18 cellular contexts compared by ENCODE assay signal in the genomic region with DNA sequence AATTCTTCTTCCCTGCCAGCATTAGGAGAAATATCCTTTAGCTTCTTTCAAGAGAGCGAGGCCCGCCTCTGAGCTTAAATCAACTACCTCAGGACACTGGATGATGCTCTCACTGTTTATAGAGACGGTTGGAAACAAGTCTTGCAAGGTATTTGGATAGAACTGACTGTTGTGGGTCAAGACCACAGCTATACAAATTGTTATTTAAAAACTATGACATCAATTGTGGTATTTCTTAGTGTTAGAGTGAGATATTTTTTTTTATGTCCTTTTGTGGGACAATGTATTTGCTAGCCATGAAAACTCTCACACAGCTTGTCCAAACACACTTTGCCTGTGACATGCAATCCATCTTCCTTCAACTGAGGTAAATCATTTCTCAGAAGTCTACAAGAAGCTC.
"Had no signal": no experiment of that assay in that cellular context is flagged by ENCODE, and none has a peak within 500 bp of the region (broad histone marks: within the 10 kb centered on the region; RNA-seq: fewer than 3 reads in every experiment).

No MANE protein-coding gene starts in this region.

- H3K9me3 ChIP-seq: MG63 had no signal

- H3K27me3 ChIP-seq: MG63 had no signal

- DNase-seq: KBM-7, MG63, NCI-H1092 treated with DMSO at 0.1 percent for 48 hours, NCI-H1436, NCI-H187, NCI-H2029, NCI-H2081 treated with DMSO at 0.1 percent for 48 hours, NCI-H2171, NCI-H226, NCI-H446, NCI-H510A, NCI-H524 treated with DMSO at 0.1 percent for 48 hours, NCI-H69, NCI-H774, PC-3, SHP77 had no signal

- ATAC-seq: Panc1, PC-3, SK-N-SH treated with all-trans-retinoic acid at 6 μM for 48 hours had no signal

- H3K4me3 ChIP-seq: MG63 had no signal

- H3K36me3 ChIP-seq: MG63 had no signal
